ENCODE assay signal across 8 cellular contexts in the genomic region with DNA sequence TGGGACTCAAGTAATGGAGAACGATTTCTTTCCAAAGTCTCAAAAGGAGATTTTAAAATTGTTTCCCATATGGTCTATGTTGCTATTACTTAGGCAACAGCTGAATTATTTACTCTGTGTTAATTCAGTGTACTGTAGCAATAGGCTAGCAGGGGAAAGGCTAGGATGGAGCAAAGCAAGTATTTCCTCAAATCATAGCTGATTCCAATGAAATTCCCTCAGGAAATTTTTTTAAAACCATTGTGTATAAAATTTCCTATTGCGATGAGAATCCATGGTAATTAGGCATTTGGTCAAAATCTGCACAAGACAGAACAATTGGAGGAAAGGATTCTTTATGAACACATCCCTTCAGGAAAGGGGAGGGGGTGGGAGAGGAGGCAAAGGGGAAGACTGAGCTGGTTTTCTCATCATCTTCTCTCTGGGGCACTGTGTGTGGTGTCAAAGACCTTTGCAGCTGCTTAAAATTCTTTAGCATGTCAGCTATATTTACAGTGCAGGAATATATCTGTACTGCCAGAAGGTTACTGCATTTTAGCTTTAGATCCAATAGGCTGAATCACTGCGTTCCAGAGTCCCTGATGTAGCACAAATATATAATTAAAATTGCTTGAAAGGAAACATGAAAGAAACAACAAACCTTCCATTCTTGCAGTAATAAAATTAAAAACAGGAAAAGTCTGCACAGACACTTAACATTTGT.
DNase-seq lines count a peak whose midpoint lies in the region; ATAC-seq lines count a peak whose summit lies in the region.

No MANE protein-coding gene starts in this region.

- peak overlapping the region; percentile 55 for H3K4me3 Mint-ChIP-seq in stimulated activated naive CD8-positive, alpha-beta T cell treated with anti-CD3 and anti-CD28 coated beads, Interleukin-15, Interleukin-2, amounts not matched to agents 100 ng/mL and 50 ng/mL, for 24 hours
- H3K4me3 Mint-ChIP-seq in activated CD4-positive, alpha-beta memory T cell treated with anti-CD3 and anti-CD28 coated beads, Interleukin-2, amount 10 ng/mL, durations not matched to agents 7 days and 5 days = no peak overlapping the region
- H3K4me3 Mint-ChIP-seq in activated CD8-positive, alpha-beta memory T cell treated with anti-CD3 and anti-CD28 coated beads, Interleukin-2, amount 10 ng/mL, durations not matched to agents 7 days and 5 days = no peak overlapping the region

- H3K27me3 ChIP-seq in mucosa of rectum (ENCODE audit: control insufficient read depth in 2 of 2, insufficient read depth in 2 of 2, low read length in 2 of 2) = no peaks in the 10 kb centered on the region

- ATAC-seq in stimulated activated naive CD8-positive, alpha-beta T cell treated with anti-CD3 and anti-CD28 coated beads, Interleukin-15, Interleukin-2, amounts not matched to agents 100 U/mL and 50 U/mL, for 24 hours = no peak
- ATAC-seq in HG03025 (IDR thresholded peaks at IDR 0.05; ENCODE audit: low FRiP score, unreplicated experiment) = no peak
- ATAC-seq in activated CD8-positive, alpha-beta memory T cell treated with anti-CD3 and anti-CD28 coated beads, Interleukin-2, amount 10 ng/mL, durations not matched to agents 7 days and 5 days = no peak

- H3K36me3 Mint-ChIP-seq in stimulated activated naive CD8-positive, alpha-beta T cell treated with anti-CD3 and anti-CD28 coated beads, Interleukin-15, Interleukin-2, amounts not matched to agents 100 ng/mL and 50 ng/mL, for 24 hours (ENCODE audit: low read depth) = no peaks in the 10 kb centered on the region
- H3K36me3 Mint-ChIP-seq in activated CD4-positive, alpha-beta memory T cell treated with anti-CD3 and anti-CD28 coated beads, Interleukin-2, amount 10 ng/mL, durations not matched to agents 7 days and 5 days (ENCODE audit: low read depth) = peaks cover 2% of the 10 kb centered on the region
- H3K36me3 Mint-ChIP-seq in activated CD8-positive, alpha-beta memory T cell treated with anti-CD3 and anti-CD28 coated beads, Interleukin-2, amount 10 ng/mL, durations not matched to agents 7 days and 5 days = peaks cover 5% of the 10 kb centered on the region

- H3K27ac Mint-ChIP-seq in stimulated activated naive CD8-positive, alpha-beta T cell treated with anti-CD3 and anti-CD28 coated beads, Interleukin-15, Interleukin-2, amounts not matched to agents 100 ng/mL and 50 ng/mL, for 24 hours = no peak overlapping the region
- H3K27ac Mint-ChIP-seq in activated CD4-positive, alpha-beta memory T cell treated with anti-CD3 and anti-CD28 coated beads, Interleukin-2, amount 10 ng/mL, durations not matched to agents 7 days and 5 days = no peak overlapping the region
- no peak overlapping the region for H3K27ac Mint-ChIP-seq in activated CD8-positive, alpha-beta memory T cell treated with anti-CD3 and anti-CD28 coated beads, Interleukin-2, amount 10 ng/mL, durations not matched to agents 7 days and 5 days

- no peak for DNase-seq in stimulated activated naive CD8-positive, alpha-beta T cell treated with anti-CD3 and anti-CD28 coated beads, Interleukin-15, Interleukin-2, amounts not matched to agents 100 U/mL and 50 U/mL, for 24 hours
- DNase-seq in dedifferentiated amniotic fluid mesenchymal stem cell (ENCODE audit: extremely low spot score) (peak; percentile 63), NCI-H128 (lab: John Stamatoyannopoulos, UW; ENCODE audit: unreplicated experiment) (no peak)
- no peak for DNase-seq in activated CD4-positive, alpha-beta memory T cell treated with anti-CD3 and anti-CD28 coated beads, Interleukin-2, amount 10 ng/mL, durations not matched to agents 7 days and 5 days
- DNase-seq in activated CD8-positive, alpha-beta memory T cell treated with anti-CD3 and anti-CD28 coated beads, Interleukin-2, amount 10 ng/mL, durations not matched to agents 7 days and 5 days = no peak

- no peaks in the 10 kb centered on the region for H3K9me3 Mint-ChIP-seq in stimulated activated naive CD8-positive, alpha-beta T cell treated with anti-CD3 and anti-CD28 coated beads, Interleukin-15, Interleukin-2, amounts not matched to agents 100 ng/mL and 50 ng/mL, for 24 hours
- peaks cover 2% of the 10 kb centered on the region for H3K9me3 Mint-ChIP-seq in activated CD4-positive, alpha-beta memory T cell treated with anti-CD3 and anti-CD28 coated beads, Interleukin-2, amount 10 ng/mL, durations not matched to agents 7 days and 5 days
- H3K9me3 Mint-ChIP-seq in activated CD8-positive, alpha-beta memory T cell treated with anti-CD3 and anti-CD28 coated beads, Interleukin-2, amount 10 ng/mL, durations not matched to agents 7 days and 5 days (ENCODE audit: low read depth) = no peaks in the 10 kb centered on the region

- H3K27ac ChIP-seq in mucosa of rectum (ENCODE audit: low read depth in 2 of 2, low read length in 2 of 2) = peak overlapping the region; percentile 61 to 79

- POLR2A ChIA-PET in activated CD4-positive, alpha-beta memory T cell treated with anti-CD3 and anti-CD28 coated beads, Interleukin-2, amount 10 ng/mL, durations not matched to agents 7 days and 5 days (lab: Charles Lee) = no interaction called here

- peaks cover 6 to 8% of the 10 kb centered on the region in 2 donors for H3K36me3 ChIP-seq in mucosa of rectum (ENCODE audit: control insufficient read depth in 2 of 2, insufficient read depth in 2 of 2, low read length in 2 of 2)

- H3K27me3 Mint-ChIP-seq in stimulated activated naive CD8-positive, alpha-beta T cell treated with anti-CD3 and anti-CD28 coated beads, Interleukin-15, Interleukin-2, amounts not matched to agents 100 ng/mL and 50 ng/mL, for 24 hours = peaks cover 34% of the 10 kb centered on the region
- peaks cover 34% of the 10 kb centered on the region for H3K27me3 Mint-ChIP-seq in activated CD4-positive, alpha-beta memory T cell treated with anti-CD3 and anti-CD28 coated beads, Interleukin-2, amount 10 ng/mL, durations not matched to agents 7 days and 5 days
- H3K27me3 Mint-ChIP-seq in activated CD8-positive, alpha-beta memory T cell treated with anti-CD3 and anti-CD28 coated beads, Interleukin-2, amount 10 ng/mL, durations not matched to agents 7 days and 5 days = peaks cover 52% of the 10 kb centered on the region

- H3K4me1 Mint-ChIP-seq in stimulated activated naive CD8-positive, alpha-beta T cell treated with anti-CD3 and anti-CD28 coated beads, Interleukin-15, Interleukin-2, amounts not matched to agents 100 ng/mL and 50 ng/mL, for 24 hours (ENCODE audit: low read depth) = peaks cover 44% of the 10 kb centered on the region
- H3K4me1 Mint-ChIP-seq in activated CD4-positive, alpha-beta memory T cell treated with anti-CD3 and anti-CD28 coated beads, Interleukin-2, amount 10 ng/mL, durations not matched to agents 7 days and 5 days = peaks cover 26% of the 10 kb centered on the region
- peaks cover 22% of the 10 kb centered on the region for H3K4me1 Mint-ChIP-seq in activated CD8-positive, alpha-beta memory T cell treated with anti-CD3 and anti-CD28 coated beads, Interleukin-2, amount 10 ng/mL, durations not matched to agents 7 days and 5 days

- H3K9ac ChIP-seq in mucosa of rectum (ENCODE audit: low read depth in 1 of 2, low read length in 2 of 2) = peak overlapping the region; percentile 36 to 79

- peak overlapping the region; percentile 77 to 82 for H3K4me3 ChIP-seq in mucosa of rectum (ENCODE audit: low read length in 2 of 2)

- CTCF ChIA-PET in activated CD4-positive, alpha-beta memory T cell treated with anti-CD3 and anti-CD28 coated beads, Interleukin-2, amount 10 ng/mL, durations not matched to agents 7 days and 5 days (lab: Charles Lee) = no interaction called here
- CTCF ChIA-PET in activated CD8-positive, alpha-beta memory T cell treated with anti-CD3 and anti-CD28 coated beads, Interleukin-2, amount 10 ng/mL, durations not matched to agents 7 days and 5 days (lab: Charles Lee) = no interaction called here

- H3K4me1 ChIP-seq in mucosa of rectum (ENCODE audit: control insufficient read depth in 2 of 2, insufficient read depth in 2 of 2, low read length in 2 of 2) = peaks cover 46 to 50% of the 10 kb centered on the region in 2 donors

- H3K9me3 ChIP-seq in mucosa of rectum (ENCODE audit: control insufficient read depth in 2 of 2, low read length in 2 of 2) = no peaks in the 10 kb centered on the region
